ENCODE assay signal across 9 cellular contexts in genomic region chr15:30985081-30985531, GRCh38. TPM values are rescaled to one million over a fixed set of nuclear protein-coding genes. Genes with fewer than 3 reads are reported as not detected.
DNase-seq lines count a peak whose midpoint lies in the region; ATAC-seq and TF ChIP-seq lines count a peak whose summit lies in the region.
"Had no signal": no experiment of that assay in that cellular context is flagged by ENCODE, and none has a peak within 500 bp of the region (broad histone marks: within the 10 kb centered on the region; RNA-seq: fewer than 3 reads in every experiment).

No MANE protein-coding gene starts in this region.

- no peaks in the 10 kb centered on the region for H3K27me3 Mint-ChIP-seq in activated naive CD8-positive, alpha-beta T cell
- H3K27me3 Mint-ChIP-seq in activated naive CD8-positive, alpha-beta T cell treated with anti-CD3 and anti-CD28 coated beads, Interleukin-2, amount 50 U/mL, for 24 hours: no peaks in the 10 kb centered on the region
- H3K27me3 Mint-ChIP-seq in brain: no peaks in the 10 kb centered on the region
- no peaks in the 10 kb centered on the region for H3K27me3 Mint-ChIP-seq in activated CD8-positive, alpha-beta memory T cell treated with anti-CD3 and anti-CD28 coated beads, Interleukin-2, amount 10 ng/mL, durations not matched to agents 7 days and 5 days

- peaks cover 15% of the 10 kb centered on the region for H3K36me3 Mint-ChIP-seq in activated naive CD8-positive, alpha-beta T cell
- H3K36me3 Mint-ChIP-seq in activated naive CD8-positive, alpha-beta T cell treated with anti-CD3 and anti-CD28 coated beads, Interleukin-2, amount 50 U/mL, for 24 hours (ENCODE audit: low read depth): peaks cover 13% of the 10 kb centered on the region
- H3K36me3 Mint-ChIP-seq in brain: peaks cover 23% of the 10 kb centered on the region
- peaks cover 24% of the 10 kb centered on the region for H3K36me3 Mint-ChIP-seq in activated CD8-positive, alpha-beta memory T cell treated with anti-CD3 and anti-CD28 coated beads, Interleukin-2, amount 10 ng/mL, durations not matched to agents 7 days and 5 days

- no peak for ATAC-seq in activated naive CD8-positive, alpha-beta T cell treated with anti-CD3 and anti-CD28 coated beads, Interleukin-2, amount 50 U/mL, for 24 hours
- ATAC-seq in left lobe of liver (peak; percentile 30), GM19463 (IDR thresholded peaks at IDR 0.05; ENCODE audit: unreplicated experiment) (no peak)
- ATAC-seq in activated CD8-positive, alpha-beta memory T cell treated with anti-CD3 and anti-CD28 coated beads, Interleukin-2, amount 10 ng/mL, durations not matched to agents 7 days and 5 days: no peak

- H3K36me3 ChIP-seq in tibial nerve: peaks cover 0 to 12% (median 0%) of the 10 kb centered on the region in 3 donors

- TF ChIP-seq POLR2A in tibial nerve (IDR thresholded peaks at IDR 0.05): no peak

- TF ChIP-seq CTCF in brain (conservative IDR thresholded peaks at IDR 0.05) (no peak), tibial nerve (IDR thresholded peaks at IDR 0.05) (no peak)

- H3K4me3 Mint-ChIP-seq in activated naive CD8-positive, alpha-beta T cell: no peak overlapping the region
- H3K4me3 Mint-ChIP-seq in activated naive CD8-positive, alpha-beta T cell treated with anti-CD3 and anti-CD28 coated beads, Interleukin-2, amount 50 U/mL, for 24 hours: no peak overlapping the region
- H3K4me3 Mint-ChIP-seq in brain: peak overlapping the region in 4 of 5 experiments; percentile 9 to 62 (median 38)
- H3K4me3 Mint-ChIP-seq in activated CD8-positive, alpha-beta memory T cell treated with anti-CD3 and anti-CD28 coated beads, Interleukin-2, amount 10 ng/mL, durations not matched to agents 7 days and 5 days: no peak overlapping the region

- peaks cover 4 to 83% (median 48%) of the 10 kb centered on the region in 4 donors for H3K4me1 ChIP-seq in tibial nerve

- CTCF ChIA-PET in activated CD8-positive, alpha-beta memory T cell treated with anti-CD3 and anti-CD28 coated beads, Interleukin-2, amount 10 ng/mL, durations not matched to agents 7 days and 5 days (lab: Charles Lee): interaction anchor here (1.3 kb wide), 1 partner anchor 81 kb away, joined by 3 read pairs; the partner anchor contains the start of gene FAN1

- 17 to 18% methylated on average over 3 of the region's 3 CpGs for WGBS in tibial nerve, 2 donors

- no peaks in the 10 kb centered on the region for H3K9me3 Mint-ChIP-seq in activated naive CD8-positive, alpha-beta T cell (ENCODE audit: low read depth)
- no peaks in the 10 kb centered on the region for H3K9me3 Mint-ChIP-seq in activated naive CD8-positive, alpha-beta T cell treated with anti-CD3 and anti-CD28 coated beads, Interleukin-2, amount 50 U/mL, for 24 hours
- no peaks in the 10 kb centered on the region for H3K9me3 Mint-ChIP-seq in brain
- H3K9me3 Mint-ChIP-seq in activated CD8-positive, alpha-beta memory T cell treated with anti-CD3 and anti-CD28 coated beads, Interleukin-2, amount 10 ng/mL, durations not matched to agents 7 days and 5 days (ENCODE audit: low read depth): no peaks in the 10 kb centered on the region

- peak overlapping the region in 1 of 4 donors; percentile 8 for H3K4me3 ChIP-seq in tibial nerve
- H3K4me3 ChIP-seq: PC-9 had no signal

- peak overlapping the region; percentile 3 to 84 (median 52) for H3K27ac ChIP-seq in tibial nerve
- H3K27ac ChIP-seq: PC-9 had no signal

- H3K27me3 ChIP-seq in tibial nerve: no peaks in the 10 kb centered on the region

- peaks cover 71% of the 10 kb centered on the region for H3K4me1 Mint-ChIP-seq in activated naive CD8-positive, alpha-beta T cell (ENCODE audit: low read depth)
- H3K4me1 Mint-ChIP-seq in activated naive CD8-positive, alpha-beta T cell treated with anti-CD3 and anti-CD28 coated beads, Interleukin-2, amount 50 U/mL, for 24 hours: peaks cover 47% of the 10 kb centered on the region
- H3K4me1 Mint-ChIP-seq in brain: peaks cover 47% of the 10 kb centered on the region
- H3K4me1 Mint-ChIP-seq in activated CD8-positive, alpha-beta memory T cell treated with anti-CD3 and anti-CD28 coated beads, Interleukin-2, amount 10 ng/mL, durations not matched to agents 7 days and 5 days: peaks cover 28% of the 10 kb centered on the region

- DNase-seq in activated naive CD8-positive, alpha-beta T cell treated with anti-CD3 and anti-CD28 coated beads, Interleukin-2, amount 50 U/mL, for 24 hours: no peak
- DNase-seq in left lobe of liver (ENCODE audit: low spot score) (no peak), tibial nerve (ENCODE audit: low spot score in 2 of 2) (peak in 1 of 2 donors; percentile 26), occipital lobe (lab: John Stamatoyannopoulos, UW) (no peak)
- DNase-seq in activated CD8-positive, alpha-beta memory T cell treated with anti-CD3 and anti-CD28 coated beads, Interleukin-2, amount 10 ng/mL, durations not matched to agents 7 days and 5 days: no peak
- DNase-seq: PC-9 had no signal

- H3K27ac Mint-ChIP-seq in activated naive CD8-positive, alpha-beta T cell: peak overlapping the region; percentile 7
- H3K27ac Mint-ChIP-seq in activated naive CD8-positive, alpha-beta T cell treated with anti-CD3 and anti-CD28 coated beads, Interleukin-2, amount 50 U/mL, for 24 hours: no peak overlapping the region
- H3K27ac Mint-ChIP-seq in brain: peak overlapping the region; percentile 7 to 79 (median 47)
- no peak overlapping the region for H3K27ac Mint-ChIP-seq in activated CD8-positive, alpha-beta memory T cell treated with anti-CD3 and anti-CD28 coated beads, Interleukin-2, amount 10 ng/mL, durations not matched to agents 7 days and 5 days

- H3K9me3 ChIP-seq in tibial nerve: no peaks in the 10 kb centered on the region

- no peak for TF ChIP-seq EP300 in tibial nerve (IDR thresholded peaks at IDR 0.05)

RNA-seq across cellular contexts. Expression of gene MTMR10, which starts 6.3 kb away (rescaled TPM):
- polyA plus RNA-seq in brain (ENCODE audit: insufficient read depth, low read depth, low replicate concordance): 22.9 TPM
- total RNA-seq in left lobe of liver (26.6 TPM), tibial nerve (10 to 100 TPM; 44.4 to 58.6 (median 53.8) TPM), occipital lobe (13.4 TPM)
- 10 to 100 TPM; 19.9 to 21.4 TPM for total RNA-seq in activated CD8-positive, alpha-beta memory T cell treated with anti-CD3 and anti-CD28 coated beads, Interleukin-2, amount 10 ng/mL, durations not matched to agents 7 days and 5 days

Comparison
In these comparisons a context has a peak if more than half of its experiments do, and no peak if none do; other contexts are left out.
1. H3K27ac Mint-ChIP-seq: peak in activated naive CD8-positive, alpha-beta T cell (single experiment) and brain (5 of 5); none in activated naive CD8-positive, alpha-beta T cell treated with anti-CD3 and anti-CD28 coated beads, Interleukin-2, amount 50 U/mL, for 24 hours (single experiment) and activated CD8-positive, alpha-beta memory T cell treated with anti-CD3 and anti-CD28 coated beads, Interleukin-2, amount 10 ng/mL, durations not matched to agents 7 days and 5 days (single experiment).
2. H3K4me3 Mint-ChIP-seq: peak in brain (4 of 5); none in activated naive CD8-positive, alpha-beta T cell (single experiment), activated naive CD8-positive, alpha-beta T cell treated with anti-CD3 and anti-CD28 coated beads, Interleukin-2, amount 50 U/mL, for 24 hours (single experiment) and activated CD8-positive, alpha-beta memory T cell treated with anti-CD3 and anti-CD28 coated beads, Interleukin-2, amount 10 ng/mL, durations not matched to agents 7 days and 5 days (single experiment).